In the genomic region with DNA sequence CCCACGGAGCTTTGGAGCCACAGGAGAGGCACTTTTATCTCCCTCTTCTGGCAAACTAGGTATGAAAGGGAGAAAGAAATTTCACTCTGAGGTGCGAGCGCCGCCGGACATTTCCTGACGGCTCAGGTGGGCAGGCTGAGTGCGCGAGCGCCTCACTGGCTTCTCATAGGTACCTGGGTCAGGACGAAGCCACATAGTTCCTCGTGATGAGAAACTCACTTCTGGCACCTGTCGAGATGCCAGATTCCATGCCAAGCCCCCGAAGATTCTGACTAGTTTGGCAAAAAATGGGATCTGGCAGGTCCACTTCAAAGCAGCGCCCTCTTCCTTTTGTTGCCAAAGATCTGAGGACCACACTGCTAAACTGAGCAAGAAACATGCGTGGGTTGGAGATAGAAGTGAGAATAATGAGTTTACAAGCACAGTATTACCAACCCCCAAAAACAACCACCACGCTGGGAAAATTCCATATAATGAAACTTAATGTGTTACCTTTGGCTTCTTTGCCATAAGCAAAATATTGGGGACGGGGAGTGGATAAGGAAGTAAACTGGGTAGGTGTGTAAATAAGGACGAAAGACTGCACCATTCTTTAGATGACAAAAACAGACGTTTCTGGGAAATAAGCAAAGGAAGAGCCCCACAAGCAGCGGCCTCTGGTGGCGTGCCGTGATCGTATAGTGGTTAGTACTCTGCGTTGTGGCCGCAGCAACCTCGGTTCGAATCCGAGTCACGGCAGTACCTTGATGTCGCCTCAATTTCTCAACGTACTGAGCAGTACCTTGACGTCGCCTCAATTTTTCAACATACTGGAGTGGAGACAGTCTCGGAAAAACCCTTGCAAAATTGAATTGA, we compare ENCODE assay signal across 7 cellular contexts.
DNase-seq lines count a peak whose midpoint lies in the region; ATAC-seq, FAIRE-seq and TF ChIP-seq lines count a peak whose summit lies in the region.

No MANE protein-coding gene starts in this region.

- peak overlapping the region; percentile 90 to 91 for H3K27ac Mint-ChIP-seq in natural killer cell

- no peaks in the 10 kb centered on the region for H3K36me3 Mint-ChIP-seq in natural killer cell

- intact Hi-C loops in natural killer cell (cut with micrococcal nuclease), result loop anchor here (1.0 to 5.0 kb wide), 3 partner anchors 30 to 550 kb away; no protein-coding TSS in a partner anchor

- peak; percentile 66 for ATAC-seq in HG03066 (IDR thresholded peaks at IDR 0.05; ENCODE audit: low read depth, unreplicated experiment)
- ATAC-seq in esophagus mucosa, result peak; percentile 76
- peak; percentile 78 to 86 (median 84) for ATAC-seq in natural killer cell
- peak; percentile 94 for ATAC-seq in stimulated activated naive CD8-positive, alpha-beta T cell treated with anti-CD3 and anti-CD28 coated beads, Interleukin-15, Interleukin-2, amounts not matched to agents 100 U/mL and 50 U/mL, for 24 hours

- DNase-seq in GM12892 (ENCODE audit: insufficient read length) (no peak), NOMO-1 treated with dmso at 0.1 percent for 144 hours (lab: John Stamatoyannopoulos, UW; ENCODE audit: unreplicated experiment) (peak; percentile 75), activated T-cell treated with anti-CD3 and anti-CD28 coated beads for 48 hours (ENCODE audit: low read depth) (peak; percentile 76), natural killer cell (peak; percentile 68)
- DNase-seq in stimulated activated naive CD8-positive, alpha-beta T cell treated with anti-CD3 and anti-CD28 coated beads, Interleukin-15, Interleukin-2, amounts not matched to agents 100 U/mL and 50 U/mL, for 24 hours, result peak; percentile 79

- H3K9me3 Mint-ChIP-seq in natural killer cell, result no peaks in the 10 kb centered on the region

- peak overlapping the region; percentile 89 for H3K4me3 Mint-ChIP-seq in natural killer cell

- TF ChIP-seq POLR2A in GM12892 (IDR thresholded peaks at IDR 0.05; ENCODE audit: low read depth, low read length), result no peak

- H3K4me1 Mint-ChIP-seq in natural killer cell, result peaks cover 29 to 36% of the 10 kb centered on the region in 2 donors

- peak; percentile 80 for FAIRE-seq in GM12892 (lab: Jason Lieb, UNC)

- peak; percentile 28 for TF ChIP-seq CTCF in natural killer cell (IDR thresholded peaks at IDR 0.05)

- peaks cover 0 to 7% of the 10 kb centered on the region in 2 donors for H3K27me3 Mint-ChIP-seq in natural killer cell (ENCODE audit: low read depth in 2 of 2)
